ENCODE assay signal across 14 cellular contexts in the genomic region with DNA sequence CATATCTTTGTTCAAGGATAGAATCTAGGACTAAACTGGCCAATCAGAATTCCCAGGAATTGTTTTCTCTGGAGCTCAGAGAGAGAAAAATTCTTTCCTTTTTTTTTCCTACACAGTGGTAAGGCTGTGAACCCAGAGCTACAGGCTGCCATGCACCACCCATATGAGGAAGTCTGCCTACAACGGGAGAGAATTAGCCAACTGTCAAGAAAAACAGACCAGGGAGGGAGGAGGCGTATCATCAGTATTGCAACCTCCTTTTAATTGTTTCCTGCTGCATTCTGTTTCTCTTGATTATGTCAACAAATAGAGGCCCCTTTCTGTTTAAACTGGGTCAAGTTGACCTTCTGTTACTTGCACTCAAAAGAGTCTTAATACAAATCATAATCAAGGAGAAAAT.
"Had no signal": no experiment of that assay in that cellular context is flagged by ENCODE, and none has a peak within 500 bp of the region (broad histone marks: within the 10 kb centered on the region; RNA-seq: fewer than 3 reads in every experiment).

No MANE protein-coding gene starts in this region.

- DNase-seq: activated CD4-positive, alpha-beta T cell treated with anti-CD3 and anti-CD28 coated beads, Interleukin-2, amount 10 ng/mL, durations not matched to agents 7 days and 5 days; activated CD8-positive, alpha-beta memory T cell treated with anti-CD3 and anti-CD28 coated beads, Interleukin-2, amount 50 U/mL, for 48 hours; activated gamma-delta T cell treated with Interleukin-2 at 50 U/mL for 16 hours; anterior cingulate cortex; brain microvascular endothelial cell; effector CD4-positive, alpha-beta T cell; left cardiac atrium; lower lobe of right lung; nephron progenitor cell; occipital lobe; stimulated activated CD4-positive, alpha-beta T cell treated with anti-CD3 and anti-CD28 coated beads, Interleukin-2, amount 100 ng/mL, for 48 hours had no signal

- H3K4me1 ChIP-seq: gastroesophageal sphincter, lower lobe of right lung had no signal

- ATAC-seq: gastroesophageal sphincter; left cardiac atrium; lower lobe of right lung; stimulated activated memory B cell treated with anti-CD40 and anti-IgM and Interleukin-4, amounts not matched to agents 10 μg/mL and 1 μg/mL and 100 μg/mL, for 72 hours had no signal

- H3K36me3 ChIP-seq: brain microvascular endothelial cell, gastroesophageal sphincter, lower lobe of right lung had no signal

- H3K27ac ChIP-seq: brain microvascular endothelial cell, coronary artery, gastroesophageal sphincter, lower lobe of right lung had no signal

- H3K27me3 ChIP-seq: brain microvascular endothelial cell, gastroesophageal sphincter had no signal

- H3K4me3 ChIP-seq: coronary artery, gastroesophageal sphincter, lower lobe of right lung had no signal
